In genomic region chr12:64624035-64624434, GRCh38 we compare ENCODE assay signal across 15 cellular contexts. TPM values are rescaled to one million over a fixed set of nuclear protein-coding genes. Genes with fewer than 3 reads are reported as not detected.
DNase-seq lines count a peak whose midpoint lies in the region; ATAC-seq and TF ChIP-seq lines count a peak whose summit lies in the region.
"Had no signal": no experiment of that assay in that cellular context is flagged by ENCODE, and none has a peak within 500 bp of the region (broad histone marks: within the 10 kb centered on the region; RNA-seq: fewer than 3 reads in every experiment).

No MANE protein-coding gene starts in this region.

- no peak for TF ChIP-seq CTCF in AG04450 (IDR thresholded peaks at IDR 0.05; ENCODE audit: low read depth, low read length)

- peak overlapping the region; percentile 81 for H3K27ac ChIP-seq in AG04450 (ENCODE audit: low read depth, low read length)
- H3K27ac ChIP-seq: WERI-Rb-1 had no signal

- CTCF ChIA-PET in AG04450 (lab: Charles Lee) = interaction anchor here (1.4 to 1.5 kb wide), 2 partner anchors 74 to 75 kb away, joined by 3 to 5 read pairs; no protein-coding TSS in a partner anchor

- H3K4me1 ChIP-seq in HAP-1 = peaks cover 30% of the 10 kb centered on the region

- no peaks in the 10 kb centered on the region for H3K27me3 ChIP-seq in AG04450 (ENCODE audit: control insufficient read depth, insufficient read depth, low read length)
- H3K27me3 ChIP-seq in HAP-1 (ENCODE audit: low read depth) = no peaks in the 10 kb centered on the region

- H3K36me3 ChIP-seq in HAP-1 (replicated peaks) = no peaks in the 10 kb centered on the region
- H3K36me3 ChIP-seq: WERI-Rb-1 had no signal

- no peaks in the 10 kb centered on the region for H3K9me3 ChIP-seq in AG04450 (ENCODE audit: control insufficient read depth, insufficient read depth, low read length)
- H3K9me3 ChIP-seq in HAP-1 = no peaks in the 10 kb centered on the region

- H3K9me3 Mint-ChIP-seq in activated naive CD8-positive, alpha-beta T cell treated with anti-CD3 and anti-CD28 coated beads for 36 hours = no peaks in the 10 kb centered on the region
- H3K9me3 Mint-ChIP-seq in naive thymus-derived CD8-positive, alpha-beta T cell = no peaks in the 10 kb centered on the region

- no peak overlapping the region for H3K4me3 Mint-ChIP-seq in activated naive CD8-positive, alpha-beta T cell treated with anti-CD3 and anti-CD28 coated beads for 36 hours
- H3K4me3 Mint-ChIP-seq in naive thymus-derived CD8-positive, alpha-beta T cell = peak overlapping the region in 8 of 10 donors; percentile 4 to 82 (median 38)

- H3K27me3 Mint-ChIP-seq in activated naive CD8-positive, alpha-beta T cell treated with anti-CD3 and anti-CD28 coated beads for 36 hours = no peaks in the 10 kb centered on the region
- no peaks in the 10 kb centered on the region for H3K27me3 Mint-ChIP-seq in naive thymus-derived CD8-positive, alpha-beta T cell

- H3K36me3 Mint-ChIP-seq in activated naive CD8-positive, alpha-beta T cell treated with anti-CD3 and anti-CD28 coated beads for 36 hours = peaks cover 17% of the 10 kb centered on the region
- peaks cover 0 to 40% (median 6%) of the 10 kb centered on the region in 3 donors for H3K36me3 Mint-ChIP-seq in naive thymus-derived CD8-positive, alpha-beta T cell

- in situ Hi-C loops in HAP-1 (cut with MboI; ENCODE audit: low sequenced_read_pairs) = no loop called here

- ATAC-seq in naive thymus-derived CD8-positive, alpha-beta T cell = no peak
- no peak for ATAC-seq in HG03571 (IDR thresholded peaks at IDR 0.05; ENCODE audit: unreplicated experiment)
- ATAC-seq in GM18861 (IDR thresholded peaks at IDR 0.05; ENCODE audit: unreplicated experiment) = no peak
- ATAC-seq: SK-N-SH treated with all-trans-retinoic acid at 6 μM for 48 hours had no signal

- H3K4me3 ChIP-seq in AG04450 (ENCODE audit: low read depth, low read length) = no peak overlapping the region
- no peak overlapping the region; the same call in 1 of the 2 replicates for H3K4me3 ChIP-seq in HAP-1

- no peak for DNase-seq in AG04450 (ENCODE audit: low read depth, low spot score)
- DNase-seq in HAP-1 (ENCODE audit: low spot score in 2 of 2) = peak; percentile 37 to 89
- DNase-seq in activated naive CD8-positive, alpha-beta T cell treated with anti-CD3 and anti-CD28 coated beads for 36 hours = no peak
- DNase-seq in naive thymus-derived CD8-positive, alpha-beta T cell = no peak
- no peak for DNase-seq in activated gamma-delta T cell (lab: John Stamatoyannopoulos, UW)
- DNase-seq in OCI-M1 (lab: John Stamatoyannopoulos, UW) = no peak
- DNase-seq: C1 segment of cervical spinal cord; GDM1; MV-4-11; NK-92 treated with Interleukin-12 subunit alpha and Interleukin-12 subunit beta, amount 100 ng/mL, for 24 hours; occipital lobe; WERI-Rb-1 had no signal

- peak overlapping the region; percentile 31 for H3K27ac Mint-ChIP-seq in activated naive CD8-positive, alpha-beta T cell treated with anti-CD3 and anti-CD28 coated beads for 36 hours
- H3K27ac Mint-ChIP-seq in naive thymus-derived CD8-positive, alpha-beta T cell = peak overlapping the region in 8 of 10 donors; percentile 16 to 93 (median 65)

- POLR2A ChIA-PET in AG04450 (lab: Yijun Ruan, JAX) = interaction anchor here (0.7 kb wide), 1 partner anchor 33 kb away, joined by 3 read pairs; no protein-coding TSS in a partner anchor
- POLR2A ChIA-PET in naive thymus-derived CD8-positive, alpha-beta T cell (lab: Charles Lee) = interaction anchor here (0.5 to 4.3 kb wide), 2 partner anchors 14 to 53 kb away, joined by 3 to 31 read pairs; partner anchors contain the start of gene RASSF3

- peaks cover 54% of the 10 kb centered on the region for H3K4me1 Mint-ChIP-seq in activated naive CD8-positive, alpha-beta T cell treated with anti-CD3 and anti-CD28 coated beads for 36 hours
- H3K4me1 Mint-ChIP-seq in naive thymus-derived CD8-positive, alpha-beta T cell = peaks cover 30 to 91% (median 76%) of the 10 kb centered on the region in 4 donors

RNA-seq across cellular contexts. Expression of gene RASSF3, which starts 13.7 kb away (rescaled TPM):
- polyA plus RNA-seq in AG04450 (2011; rRNA removed) = 46.7 and 49.8 TPM in 2 replicates
- 86.4 and 86.8 TPM in 2 replicates for polyA minus RNA-seq in AG04450 (2011; rRNA and poly(A)+ RNA removed)
- total RNA-seq in activated naive CD8-positive, alpha-beta T cell treated with anti-CD3 and anti-CD28 coated beads for 36 hours = 10 to 100 TPM; 48.0 to 51.0 TPM
- total RNA-seq in naive thymus-derived CD8-positive, alpha-beta T cell = 100 to 1,000 TPM; 172 to 177 TPM
- 1 to 10 TPM; 5.5 to 7.8 (median 5.7) TPM for polyA plus RNA-seq in naive thymus-derived CD8-positive, alpha-beta T cell

Comparison
In these comparisons a context has a peak if more than half of its experiments do, and no peak if none do; other contexts are left out.
1. DNase-seq: peak in HAP-1 (2 of 2); none in AG04450 (single experiment), activated naive CD8-positive, alpha-beta T cell treated with anti-CD3 and anti-CD28 coated beads for 36 hours (single experiment), naive thymus-derived CD8-positive, alpha-beta T cell (0 of 10), activated gamma-delta T cell (single experiment) and OCI-M1 (single experiment).